In the genomic region with DNA sequence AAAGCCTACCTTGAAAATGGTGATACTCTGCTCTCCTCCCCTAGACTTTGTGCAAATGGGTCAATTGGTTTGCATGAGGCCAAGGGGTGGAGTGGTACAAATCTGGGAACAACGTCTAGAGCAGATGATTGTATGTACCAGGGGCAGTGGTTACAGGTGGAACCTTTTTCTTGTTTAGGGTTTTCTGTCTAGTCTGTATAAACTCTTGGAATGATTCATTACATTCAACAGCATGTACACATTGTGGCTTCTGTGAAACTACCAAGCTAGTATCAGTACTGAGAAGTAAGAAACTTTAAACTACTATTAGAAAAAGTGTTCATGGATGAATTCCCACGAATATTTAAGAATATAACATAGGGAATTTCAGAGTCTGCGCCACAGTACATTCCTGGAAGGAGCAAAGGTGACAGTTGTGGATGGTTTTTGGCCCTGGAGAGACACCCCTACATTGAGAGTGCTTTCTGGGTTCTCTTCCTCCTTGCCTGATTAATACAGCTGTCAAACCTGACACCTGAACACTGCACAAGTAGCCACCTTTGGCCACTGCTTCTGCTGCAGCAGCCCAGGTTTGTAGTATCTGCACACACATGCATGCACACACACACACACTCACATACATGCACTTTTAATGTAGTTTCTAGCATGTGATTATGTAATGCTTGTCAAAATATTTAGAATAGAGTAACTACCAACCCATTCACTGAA, we compare ENCODE assay signal across 11 cellular contexts. TPM values are rescaled to one million over a fixed set of nuclear protein-coding genes. Genes with fewer than 3 reads are reported as not detected.
DNase-seq lines count a peak whose midpoint lies in the region; ATAC-seq and TF ChIP-seq lines count a peak whose summit lies in the region.
"Had no signal": no experiment of that assay in that cellular context is flagged by ENCODE, and none has a peak within 500 bp of the region (broad histone marks: within the 10 kb centered on the region; RNA-seq: fewer than 3 reads in every experiment).

No MANE protein-coding gene starts in this region.

- H3K4ac ChIP-seq in mesenchymal stem cell (ENCODE audit: low read depth in 1 of 2, low read length in 2 of 2) = no peak overlapping the region

- H3K36me3 ChIP-seq in KMS-11 (ENCODE audit: insufficient read depth) = no peaks in the 10 kb centered on the region
- H3K36me3 ChIP-seq in mesenchymal stem cell (ENCODE audit: control insufficient read depth in 1 of 2, insufficient read depth in 2 of 2, low read depth in 1 of 2, low read length in 2 of 2) = no peaks in the 10 kb centered on the region

- H2AK5ac ChIP-seq in mesenchymal stem cell (ENCODE audit: low read length, severe bottlenecking) = no peak overlapping the region

- DNase-seq in NCI-H2196 (lab: John Stamatoyannopoulos, UW; ENCODE audit: unreplicated experiment) (no peak), mesenchymal stem cell (no peak), NCI-H128 (lab: John Stamatoyannopoulos, UW; ENCODE audit: unreplicated experiment) (no peak)
- DNase-seq in activated CD4-positive, alpha-beta T cell treated with anti-CD3 and anti-CD28 coated beads, Interleukin-2, amount 50 U/mL, for 1 hour = no peak
- DNase-seq: activated B cell treated with CpG ODN at 0.5 μM for 24 hours; CD4-positive, alpha-beta T cell; natural killer cell had no signal

- H3K9ac ChIP-seq in KMS-11 (no peak overlapping the region), mesenchymal stem cell (ENCODE audit: low read length) (no peak overlapping the region)

- no peak overlapping the region for H3K14ac ChIP-seq in mesenchymal stem cell (ENCODE audit: low read length in 2 of 2)

- H3K9me3 ChIP-seq in mesenchymal stem cell (ENCODE audit: control insufficient read depth, low read length) = no peaks in the 10 kb centered on the region

- TF ChIP-seq CTCF in KMS-11 (conservative IDR thresholded peaks at IDR 0.05; ENCODE audit: low read depth, low read length) = no peak

- H2BK15ac ChIP-seq in mesenchymal stem cell (ENCODE audit: low read depth, poor library complexity, severe bottlenecking) = no peak overlapping the region

- 79% methylated on average over 3 of the region's 3 CpGs for WGBS in mesenchymal stem cell

- no peaks in the 10 kb centered on the region for H3K79me2 ChIP-seq in KMS-11 (ENCODE audit: insufficient read depth, low read depth)

- H2BK12ac ChIP-seq in mesenchymal stem cell (ENCODE audit: low read length in 2 of 2) = no peak overlapping the region

- H4K91ac ChIP-seq in mesenchymal stem cell (ENCODE audit: low read length) = no peak overlapping the region

- H3K18ac ChIP-seq in mesenchymal stem cell (ENCODE audit: low read depth in 1 of 2, low read length in 2 of 2) = no peak overlapping the region

- no peaks in the 10 kb centered on the region for H4K20me1 ChIP-seq in KMS-11 (ENCODE audit: insufficient read depth)

- no peak overlapping the region for H3K23ac ChIP-seq in mesenchymal stem cell (ENCODE audit: low read length in 2 of 2)

- H3K27ac ChIP-seq in KMS-11 (peak overlapping the region; percentile 60), mesenchymal stem cell (ENCODE audit: low read length, poor library complexity, severe bottlenecking) (no peak overlapping the region)

- H3K4me2 ChIP-seq in KMS-11 (peak overlapping the region; percentile 70), mesenchymal stem cell (ENCODE audit: low read length, poor library complexity, severe bottlenecking) (no peak overlapping the region)

- H3K79me1 ChIP-seq in mesenchymal stem cell (replicated peaks; ENCODE audit: low read length, poor library complexity, severe bottlenecking) = no peaks in the 10 kb centered on the region

- H2BK120ac ChIP-seq in mesenchymal stem cell (ENCODE audit: low read depth, low read length) = no peak overlapping the region

- no peak overlapping the region for H4K8ac ChIP-seq in mesenchymal stem cell (ENCODE audit: low read length)

- no peak overlapping the region for H2AFZ ChIP-seq in KMS-11 (ENCODE audit: low read depth)
- H2AFZ ChIP-seq in mesenchymal stem cell (ENCODE audit: low read depth, low read length) = no peak overlapping the region

- no peak overlapping the region for H2BK5ac ChIP-seq in mesenchymal stem cell (ENCODE audit: low read depth, low read length, poor library complexity, severe bottlenecking)

- peak overlapping the region; percentile 57 for H3K4me3 ChIP-seq in KMS-11 (IDR thresholded peaks at IDR 0.05; ENCODE audit: insufficient read depth, low read depth, low read length)
- no peak overlapping the region for H3K4me3 ChIP-seq in mesenchymal stem cell (ENCODE audit: insufficient read depth in 1 of 2, low read depth in 1 of 2, low read length in 2 of 2)

- peak; percentile 100 for ATAC-seq in GM18858 (IDR thresholded peaks at IDR 0.05; ENCODE audit: unreplicated experiment)
- ATAC-seq in GM21367 (IDR thresholded peaks at IDR 0.05; ENCODE audit: unreplicated experiment) = peak; percentile 98
- peak; percentile 99 for ATAC-seq in HG02973 (IDR thresholded peaks at IDR 0.05; ENCODE audit: unreplicated experiment)
- ATAC-seq: natural killer cell had no signal

- peaks cover 54% of the 10 kb centered on the region for H3K4me1 ChIP-seq in KMS-11 (ENCODE audit: low read depth, poor library complexity, severe bottlenecking)
- H3K4me1 ChIP-seq in mesenchymal stem cell (ENCODE audit: control insufficient read depth, insufficient read depth, low read depth, low read length) = peaks cover 2% of the 10 kb centered on the region

- no peaks in the 10 kb centered on the region for H3K27me3 ChIP-seq in KMS-11 (ENCODE audit: insufficient read depth, low read depth)
- peaks cover 8 to 11% of the 10 kb centered on the region in 2 experiments for H3K27me3 ChIP-seq in mesenchymal stem cell (ENCODE audit: control insufficient read depth in 1 of 2, insufficient read depth in 1 of 2, low read length in 2 of 2)

RNA-seq across cellular contexts. Expression of a gene that starts 30.0 kb away (rescaled TPM):
- 0.03 TPM for polyA plus RNA-seq in mesenchymal stem cell (2013, experiment 1 of 2)
- polyA plus RNA-seq in mesenchymal stem cell (2013, experiment 2 of 2) = 0.07 TPM

RNA-seq across cellular contexts. Expression of a gene that starts 50.0 kb away (rescaled TPM):
- polyA plus RNA-seq in mesenchymal stem cell (2013, experiment 1 of 2) = not detected
- polyA plus RNA-seq in mesenchymal stem cell (2013, experiment 2 of 2) = not detected
